ENCODE assay signal across 8 cellular contexts in genomic region chr10:101816913-101817541, GRCh38. TPM values are rescaled to one million over a fixed set of nuclear protein-coding genes. Genes with fewer than 3 reads are reported as not detected.
DNase-seq lines count a peak whose midpoint lies in the region; ATAC-seq and TF ChIP-seq lines count a peak whose summit lies in the region.

No MANE protein-coding gene starts in this region.

- H3K4me1 Mint-ChIP-seq in dendritic cell treated with granulocyte-macrophage colony-stimulating factor and Interleukin-4, amounts not matched to agents 40 ng/mL and 50 ng/mL, for 4 days (ENCODE audit: low read depth), result peaks cover 37% of the 10 kb centered on the region

- TF ChIP-seq EP300 in neural cell (conservative IDR thresholded peaks at IDR 0.05; ENCODE audit: poor library complexity, severe bottlenecking), result no peak

- no peak for TF ChIP-seq POLR2A in erythroblast (IDR thresholded peaks at IDR 0.05; ENCODE audit: low read length)

- TF ChIP-seq RAD21 in neural cell (conservative IDR thresholded peaks at IDR 0.05), result no peak

- H2AFZ ChIP-seq in neural cell (ENCODE audit: low read depth, low read length), result no peak overlapping the region

- peak overlapping the region; percentile 91 for H3K4me3 ChIP-seq in LNCaP clone FGC (ENCODE audit: low read depth, low read length)
- peak overlapping the region; percentile 99 for H3K4me3 ChIP-seq in neural cell (ENCODE audit: low read length)

- H3K36me3 Mint-ChIP-seq in dendritic cell treated with granulocyte-macrophage colony-stimulating factor and Interleukin-4, amounts not matched to agents 40 ng/mL and 50 ng/mL, for 4 days (ENCODE audit: low read depth), result peaks cover 49% of the 10 kb centered on the region

- intact Hi-C loops in dendritic cell treated with granulocyte-macrophage colony-stimulating factor and Interleukin-4, amounts not matched to agents 40 ng/mL and 50 ng/mL, for 4 days (cut with micrococcal nuclease), result loop anchor here (2.0 to 5.0 kb wide), 2 partner anchors 20 to 35 kb away; partner anchors contain the start of gene NPM3

- H3K79me2 ChIP-seq in neural cell (replicated peaks; ENCODE audit: insufficient read depth, low read length), result peaks cover 64% of the 10 kb centered on the region

- H3K9me2 ChIP-seq in neural cell (ENCODE audit: insufficient read depth, low read length), result no peaks in the 10 kb centered on the region

- no peak for TF ChIP-seq CTCF in LNCaP clone FGC (IDR thresholded peaks at IDR 0.05; ENCODE audit: control insufficient read depth, extremely low read depth, insufficient read depth)
- no peak for TF ChIP-seq CTCF in neural cell (IDR thresholded peaks at IDR 0.05; ENCODE audit: poor library complexity, severe bottlenecking)

- peak overlapping the region; percentile 43 for H3K4me2 ChIP-seq in neural cell (ENCODE audit: low read length)

- no peak for ATAC-seq in GM19023 (IDR thresholded peaks at IDR 0.05; ENCODE audit: unreplicated experiment)

- no peaks in the 10 kb centered on the region for H3K9me3 ChIP-seq in neural cell (ENCODE audit: low read length)

- no peaks in the 10 kb centered on the region for H3K27me3 Mint-ChIP-seq in dendritic cell treated with granulocyte-macrophage colony-stimulating factor and Interleukin-4, amounts not matched to agents 40 ng/mL and 50 ng/mL, for 4 days

- peaks cover 60% of the 10 kb centered on the region for H4K20me1 ChIP-seq in neural cell (ENCODE audit: insufficient read depth)

- H3F3A ChIP-seq in neural cell (ENCODE audit: insufficient read depth, low read length, poor library complexity, severe bottlenecking), result peaks cover 5% of the 10 kb centered on the region

- peak overlapping the region; percentile 97 for H3K27ac ChIP-seq in neural cell (ENCODE audit: low read length)

- DNase-seq in CD1c-positive myeloid dendritic cell (ENCODE audit: extremely low spot score) (peak; percentile 69), LNCaP clone FGC (ENCODE audit: low read depth) (no peak), erythroblast (lab: John Stamatoyannopoulos, UW) (no peak), KBM-7 (no peak), DMS79 treated with DMSO at 0.1 percent for 48 hours (lab: John Stamatoyannopoulos, UW) (no peak)

- no peaks in the 10 kb centered on the region for H3K36me3 ChIP-seq in neural cell (ENCODE audit: insufficient read depth, low read length)

- H3K9ac ChIP-seq in neural cell (ENCODE audit: low read length), result peak overlapping the region; percentile 97

- in situ Hi-C loops in KBM-7 (cut with MboI; ENCODE audit: low pct_unique_long_range_greater_than_20kb, low sequenced_read_pairs), result no loop called here

- peak overlapping the region; percentile 99 for H3K27ac Mint-ChIP-seq in dendritic cell treated with granulocyte-macrophage colony-stimulating factor and Interleukin-4, amounts not matched to agents 40 ng/mL and 50 ng/mL, for 4 days

- H3K27me3 ChIP-seq in neural cell (ENCODE audit: insufficient read depth, low read depth, low read length), result no peaks in the 10 kb centered on the region

- H3K9me3 Mint-ChIP-seq in dendritic cell treated with granulocyte-macrophage colony-stimulating factor and Interleukin-4, amounts not matched to agents 40 ng/mL and 50 ng/mL, for 4 days, result no peaks in the 10 kb centered on the region

- peak overlapping the region; percentile 97 for H3K4me3 Mint-ChIP-seq in dendritic cell treated with granulocyte-macrophage colony-stimulating factor and Interleukin-4, amounts not matched to agents 40 ng/mL and 50 ng/mL, for 4 days

TF ChIP-seq in neural cell, 6 proteins besides CTCF, POLR2A, EP300 and RAD21:
- TF ChIP-seq SMC3 (conservative IDR thresholded peaks at IDR 0.05; ENCODE audit: poor library complexity) (no peak), TAF1 (IDR thresholded peaks at IDR 0.05; ENCODE audit: low read depth) (no peak), POLR2AphosphoS5 (IDR thresholded peaks at IDR 0.05) (no peak), EZH2 (IDR thresholded peaks at IDR 0.05; ENCODE audit: borderline replicate concordance, insufficient read depth, low read length, poor library complexity, severe bottlenecking) (no peak), REST (IDR thresholded peaks at IDR 0.05; ENCODE audit: borderline replicate concordance) (no peak), MXI1 (conservative IDR thresholded peaks at IDR 0.05; ENCODE audit: poor library complexity, severe bottlenecking) (no peak)

RNA-seq across cellular contexts. Expression of gene OGA, which starts 1.2 kb away (rescaled TPM):
- polyA plus RNA-seq in neural cell, result 318 and 357 TPM in 2 replicates
- polyA minus RNA-seq in neural cell, result 480 and 503 TPM in 2 replicates

RNA-seq across cellular contexts. Expression of gene KCNIP2, which starts 26.6 kb away (rescaled TPM):
- 8.9 and 10.0 TPM in 2 replicates for polyA plus RNA-seq in neural cell
- polyA minus RNA-seq in neural cell, result 5.4 and 6.0 TPM in 2 replicates

RNA-seq across cellular contexts. Expression of gene NPM3, which starts 33.8 kb away (rescaled TPM):
- polyA plus RNA-seq in neural cell, result 49.1 and 53.0 TPM in 2 replicates
- polyA minus RNA-seq in neural cell, result 9.8 and 15.1 TPM in 2 replicates

RNA-seq across cellular contexts. Expression of gene FGF8, which starts 41.1 kb away (rescaled TPM):
- 6.0 and 6.1 TPM in 2 replicates for polyA plus RNA-seq in neural cell
- 0.81 TPM in 1 of 2 replicates, not detected in the other for polyA minus RNA-seq in neural cell
